ENCODE assay signal across 19 cellular contexts in the genomic region with DNA sequence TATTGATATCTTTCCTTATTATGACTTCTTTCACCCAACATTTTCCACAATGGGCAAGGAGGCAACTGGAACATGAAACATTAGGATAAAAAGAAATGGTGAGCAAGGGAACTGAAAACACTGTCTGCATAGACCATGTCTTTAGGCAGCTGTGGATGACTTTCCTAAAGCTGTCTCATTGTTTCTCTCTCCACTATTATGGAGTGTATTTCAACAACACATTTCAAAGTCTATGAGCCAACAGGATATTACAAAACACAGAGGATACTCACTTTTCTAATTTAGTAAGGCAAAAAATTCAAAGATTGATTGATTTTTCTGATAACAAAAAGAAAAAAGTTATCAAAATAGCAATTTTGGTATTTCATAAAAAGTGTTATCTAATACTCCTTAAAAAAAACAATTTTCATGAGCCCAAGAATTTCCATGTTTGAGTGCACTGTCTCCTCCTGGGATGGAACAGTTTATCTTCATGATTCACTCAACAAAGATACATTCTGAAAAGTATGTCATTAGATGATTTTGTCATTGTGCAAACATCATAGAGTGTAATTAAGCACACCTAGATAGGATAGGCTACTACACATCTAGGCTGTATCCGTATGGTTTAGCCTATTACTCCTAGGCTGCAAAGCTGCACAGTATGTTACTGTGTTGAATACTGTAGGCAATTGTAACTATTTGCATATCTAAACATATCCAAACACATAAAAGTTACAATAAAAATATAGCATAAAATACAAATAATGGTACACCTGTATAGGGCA.
A peak's percentile ranks its signal among the peaks of the same experiment; 100 is the strongest.
DNase-seq lines count a peak whose midpoint lies in the region; ATAC-seq and TF ChIP-seq lines count a peak whose summit lies in the region.
"Had no signal": no experiment of that assay in that cellular context is flagged by ENCODE, and none has a peak within 500 bp of the region (broad histone marks: within the 10 kb centered on the region; RNA-seq: fewer than 3 reads in every experiment).

No MANE protein-coding gene starts in this region.

- intact Hi-C loops in naive thymus-derived CD4-positive, alpha-beta T cell (cut with micrococcal nuclease): no loop called here

- peak overlapping the region; percentile 63 for H3K27ac ChIP-seq in RWPE2 (ENCODE audit: poor library complexity, severe bottlenecking)
- H3K27ac ChIP-seq in epithelial cell of prostate: peak overlapping the region; percentile 66
- H3K27ac ChIP-seq in naive thymus-derived CD4-positive, alpha-beta T cell (ENCODE audit: low read depth, low read length): no peak overlapping the region

- H3K9me3 Mint-ChIP-seq in naive thymus-derived CD4-positive, alpha-beta T cell: peaks cover 0 to 10% (median 4%) of the 10 kb centered on the region in 11 donors

- no peak overlapping the region for H3K4me3 Mint-ChIP-seq in naive thymus-derived CD4-positive, alpha-beta T cell
- H3K4me3 Mint-ChIP-seq: HFFc6 had no signal

- H3K4me1 Mint-ChIP-seq in naive thymus-derived CD4-positive, alpha-beta T cell: no peaks in the 10 kb centered on the region

- ATAC-seq in RWPE2 (ENCODE audit: low read depth): peak; percentile 85
- no peak for ATAC-seq in naive thymus-derived CD4-positive, alpha-beta T cell
- ATAC-seq in GM19395 (IDR thresholded peaks at IDR 0.05; ENCODE audit: unreplicated experiment): no peak

- no peaks in the 10 kb centered on the region for H3K27me3 Mint-ChIP-seq in naive thymus-derived CD4-positive, alpha-beta T cell

- H3K9me3 ChIP-seq in RWPE2 (ENCODE audit: severe bottlenecking): no peaks in the 10 kb centered on the region
- peaks cover 0 to 4% (median 0%) of the 10 kb centered on the region in 3 experiments for H3K9me3 ChIP-seq in naive thymus-derived CD4-positive, alpha-beta T cell (ENCODE audit: control insufficient read depth in 2 of 3, low read length in 3 of 3)
- H3K9me3 ChIP-seq: BE2C, SK-N-SH had no signal

- H3K27ac Mint-ChIP-seq in naive thymus-derived CD4-positive, alpha-beta T cell: no peak overlapping the region
- H3K27ac Mint-ChIP-seq: HFFc6 had no signal

- TF ChIP-seq CTCF in RWPE2 (IDR thresholded peaks at IDR 0.05; ENCODE audit: poor library complexity, severe bottlenecking): no peak

- POLR2A ChIA-PET in naive thymus-derived CD4-positive, alpha-beta T cell (lab: Charles Lee): no interaction called here

- no peaks in the 10 kb centered on the region for H3K36me3 ChIP-seq in RWPE2 (ENCODE audit: low read depth)
- no peaks in the 10 kb centered on the region for H3K36me3 ChIP-seq in naive thymus-derived CD4-positive, alpha-beta T cell (ENCODE audit: control insufficient read depth in 2 of 3, insufficient read depth in 3 of 3, low read length in 3 of 3)
- H3K36me3 ChIP-seq: BE2C had no signal

- no peaks in the 10 kb centered on the region for H3K27me3 ChIP-seq in RWPE2 (ENCODE audit: insufficient read depth, poor library complexity, severe bottlenecking)
- no peaks in the 10 kb centered on the region for H3K27me3 ChIP-seq in naive thymus-derived CD4-positive, alpha-beta T cell (ENCODE audit: control insufficient read depth in 2 of 2, insufficient read depth in 2 of 2, low read length in 2 of 2)
- H3K27me3 ChIP-seq: BE2C had no signal

- H3K36me3 Mint-ChIP-seq in naive thymus-derived CD4-positive, alpha-beta T cell: no peaks in the 10 kb centered on the region

- CTCF ChIA-PET in naive thymus-derived CD4-positive, alpha-beta T cell (lab: Charles Lee): no interaction called here

- H3K4me1 ChIP-seq in RWPE2 (ENCODE audit: insufficient read depth, poor library complexity, severe bottlenecking): peaks cover 14% of the 10 kb centered on the region
- no peaks in the 10 kb centered on the region for H3K4me1 ChIP-seq in naive thymus-derived CD4-positive, alpha-beta T cell (ENCODE audit: control insufficient read depth in 2 of 2, insufficient read depth in 2 of 2, low read length in 2 of 2)
- H3K4me1 ChIP-seq: BE2C had no signal

- DNase-seq in ELR (ENCODE audit: low read depth): peak; percentile 40
- DNase-seq in HCEC 1CT: peak; percentile 38
- no peak for DNase-seq in RWPE2 (ENCODE audit: low spot score)
- DNase-seq in epithelial cell of prostate (ENCODE audit: low read depth, low spot score): peak; percentile 3
- no peak for DNase-seq in naive thymus-derived CD4-positive, alpha-beta T cell
- no peak for DNase-seq in NCI-H1048 (lab: John Stamatoyannopoulos, UW)
- DNase-seq: BE2C, DMS79, H7, HFFc6, IMR-90, NCI-H1092, NCI-H1436, NCI-H187 treated with DMSO at 0.1 percent for 48 hours, NCI-H2107, SHP77, SK-N-SH, T-helper 2 cell had no signal

- H3K4me3 ChIP-seq in RWPE2 (ENCODE audit: severe bottlenecking): no peak overlapping the region
- no peak overlapping the region for H3K4me3 ChIP-seq in naive thymus-derived CD4-positive, alpha-beta T cell (ENCODE audit: low read length)

Comparison
In these comparisons a context has a peak if more than half of its experiments do, and no peak if none do; other contexts are left out.
1. DNase-seq: peak in ELR (single experiment), HCEC 1CT (single experiment) and epithelial cell of prostate (single experiment); none in RWPE2 (single experiment), naive thymus-derived CD4-positive, alpha-beta T cell (0 of 9) and NCI-H1048 (single experiment).